In genomic region chr16:29664133-29664912, GRCh38 we compare ENCODE assay signal across 1 cellular context.
TF ChIP-seq lines count a peak whose summit lies in the region.

No MANE protein-coding gene starts in this region.

TF ChIP-seq in HepG2, 621 proteins besides CTCF, POLR2A, EP300 and RAD21 (continued from another document):
- TF ChIP-seq, protein P1, sequence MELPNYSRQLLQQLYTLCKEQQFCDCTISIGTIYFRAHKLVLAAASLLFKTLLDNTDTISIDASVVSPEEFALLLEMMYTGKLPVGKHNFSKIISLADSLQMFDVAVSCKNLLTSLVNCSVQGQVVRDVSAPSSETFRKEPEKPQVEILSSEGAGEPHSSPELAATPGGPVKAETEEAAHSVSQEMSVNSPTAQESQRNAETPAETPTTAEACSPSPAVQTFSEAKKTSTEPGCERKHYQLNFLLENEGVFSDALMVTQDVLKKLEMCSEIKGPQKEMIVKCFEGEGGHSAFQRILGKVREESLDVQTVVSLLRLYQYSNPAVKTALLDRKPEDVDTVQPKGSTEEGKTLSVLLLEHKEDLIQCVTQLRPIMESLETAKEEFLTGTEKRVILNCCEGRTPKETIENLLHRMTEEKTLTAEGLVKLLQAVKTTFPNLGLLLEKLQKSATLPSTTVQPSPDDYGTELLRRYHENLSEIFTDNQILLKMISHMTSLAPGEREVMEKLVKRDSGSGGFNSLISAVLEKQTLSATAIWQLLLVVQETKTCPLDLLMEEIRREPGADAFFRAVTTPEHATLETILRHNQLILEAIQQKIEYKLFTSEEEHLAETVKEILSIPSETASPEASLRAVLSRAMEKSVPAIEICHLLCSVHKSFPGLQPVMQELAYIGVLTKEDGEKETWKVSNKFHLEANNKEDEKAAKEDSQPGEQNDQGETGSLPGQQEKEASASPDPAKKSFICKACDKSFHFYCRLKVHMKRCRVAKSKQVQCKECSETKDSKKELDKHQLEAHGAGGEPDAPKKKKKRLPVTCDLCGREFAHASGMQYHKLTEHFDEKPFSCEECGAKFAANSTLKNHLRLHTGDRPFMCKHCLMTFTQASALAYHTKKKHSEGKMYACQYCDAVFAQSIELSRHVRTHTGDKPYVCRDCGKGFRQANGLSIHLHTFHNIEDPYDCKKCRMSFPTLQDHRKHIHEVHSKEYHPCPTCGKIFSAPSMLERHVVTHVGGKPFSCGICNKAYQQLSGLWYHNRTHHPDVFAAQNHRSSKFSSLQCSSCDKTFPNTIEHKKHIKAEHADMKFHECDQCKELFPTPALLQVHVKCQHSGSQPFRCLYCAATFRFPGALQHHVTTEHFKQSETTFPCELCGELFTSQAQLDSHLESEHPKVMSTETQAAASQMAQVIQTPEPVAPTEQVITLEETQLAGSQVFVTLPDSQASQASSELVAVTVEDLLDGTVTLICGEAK (IDR thresholded peaks at IDR 0.05), result no peak
- TF ChIP-seq, protein P1 (CRISPR knock-in tag; IDR thresholded peaks at IDR 0.05), result peak; percentile 24; the same call in 1 of the 2 replicates
- TF ChIP-seq ZBTB33 (CRISPR knock-in tag; IDR thresholded peaks at IDR 0.05), result peak; percentile 36; the same call in 1 of the 2 replicates
- peak; percentile 17; the same call in 1 of the 2 replicates for TF ChIP-seq ZFP90 (CRISPR knock-in tag; IDR thresholded peaks at IDR 0.05; ENCODE audit: borderline replicate concordance)
- TF ChIP-seq ZBTB7A (CRISPR knock-in tag; IDR thresholded peaks at IDR 0.05), result 0 out of 2 replicates have a peak, but pooled peaks have one; percentile 34
- TF ChIP-seq ZNF274 (CRISPR knock-in tag; IDR thresholded peaks at IDR 0.05), result 0 out of 2 replicates have a peak, but pooled peaks have one; percentile 16
- TF ChIP-seq ZNF256 (CRISPR knock-in tag; conservative IDR thresholded peaks at IDR 0.05), result no peak
- TF ChIP-seq GABPB1 (CRISPR knock-in tag; IDR thresholded peaks at IDR 0.05), result peak; percentile 22; the same call in 1 of the 2 replicates
- TF ChIP-seq ZFX (CRISPR knock-in tag; IDR thresholded peaks at IDR 0.05; ENCODE audit: low read depth), result peak; percentile 43; the same call in 1 of the 2 replicates
- no peak; the same call in 1 of the 2 replicates for TF ChIP-seq ZNF768 (CRISPR knock-in tag; IDR thresholded peaks at IDR 0.05)
- TF ChIP-seq TBX3 (IDR thresholded peaks at IDR 0.05; ENCODE audit: borderline replicate concordance), result no peak
- TF ChIP-seq ZNF263 (CRISPR knock-in tag; IDR thresholded peaks at IDR 0.05), result no peak
- TF ChIP-seq BORCS8-MEF2B (CRISPR knock-in tag; IDR thresholded peaks at IDR 0.05), result no peak
- peak; percentile 90 for TF ChIP-seq ZNF687 (CRISPR knock-in tag; IDR thresholded peaks at IDR 0.05)
- TF ChIP-seq ZBTB26 (CRISPR knock-in tag; IDR thresholded peaks at IDR 0.05; ENCODE audit: borderline replicate concordance), result no peak
- TF ChIP-seq, protein P2, sequence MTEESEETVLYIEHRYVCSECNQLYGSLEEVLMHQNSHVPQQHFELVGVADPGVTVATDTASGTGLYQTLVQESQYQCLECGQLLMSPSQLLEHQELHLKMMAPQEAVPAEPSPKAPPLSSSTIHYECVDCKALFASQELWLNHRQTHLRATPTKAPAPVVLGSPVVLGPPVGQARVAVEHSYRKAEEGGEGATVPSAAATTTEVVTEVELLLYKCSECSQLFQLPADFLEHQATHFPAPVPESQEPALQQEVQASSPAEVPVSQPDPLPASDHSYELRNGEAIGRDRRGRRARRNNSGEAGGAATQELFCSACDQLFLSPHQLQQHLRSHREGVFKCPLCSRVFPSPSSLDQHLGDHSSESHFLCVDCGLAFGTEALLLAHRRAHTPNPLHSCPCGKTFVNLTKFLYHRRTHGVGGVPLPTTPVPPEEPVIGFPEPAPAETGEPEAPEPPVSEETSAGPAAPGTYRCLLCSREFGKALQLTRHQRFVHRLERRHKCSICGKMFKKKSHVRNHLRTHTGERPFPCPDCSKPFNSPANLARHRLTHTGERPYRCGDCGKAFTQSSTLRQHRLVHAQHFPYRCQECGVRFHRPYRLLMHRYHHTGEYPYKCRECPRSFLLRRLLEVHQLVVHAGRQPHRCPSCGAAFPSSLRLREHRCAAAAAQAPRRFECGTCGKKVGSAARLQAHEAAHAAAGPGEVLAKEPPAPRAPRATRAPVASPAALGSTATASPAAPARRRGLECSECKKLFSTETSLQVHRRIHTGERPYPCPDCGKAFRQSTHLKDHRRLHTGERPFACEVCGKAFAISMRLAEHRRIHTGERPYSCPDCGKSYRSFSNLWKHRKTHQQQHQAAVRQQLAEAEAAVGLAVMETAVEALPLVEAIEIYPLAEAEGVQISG (CRISPR knock-in tag; IDR thresholded peaks at IDR 0.05), result 0 out of 2 replicates have a peak, but pooled peaks have one; percentile 12
